ENCODE assay signal across 1 cellular context in genomic region chr12:70842136-70842535, GRCh38.
TF ChIP-seq lines count a peak whose summit lies in the region.

No MANE protein-coding gene starts in this region.

TF ChIP-seq in GM23338, 12 proteins besides CTCF, POLR2A, EP300 and RAD21 (continued from another document):
- TF ChIP-seq ETS1 (IDR thresholded peaks at IDR 0.05): no peak
- TF ChIP-seq EZH2phosphoT487 (IDR thresholded peaks at IDR 0.05; ENCODE audit: unreplicated experiment): no peak
- no peak for TF ChIP-seq ZNF331 (CRISPR knock-in tag; IDR thresholded peaks at IDR 0.05; ENCODE audit: low read depth)
- TF ChIP-seq EZH2 (IDR thresholded peaks at IDR 0.05; ENCODE audit: low read depth, unreplicated experiment): no peak
- TF ChIP-seq ZNF114 (CRISPR knock-in tag; IDR thresholded peaks at IDR 0.05): no peak
- TF ChIP-seq POLR2AphosphoS5 (IDR thresholded peaks at IDR 0.05; ENCODE audit: low read depth): no peak
- no peak for TF ChIP-seq NANOG (IDR thresholded peaks at IDR 0.05; ENCODE audit: borderline replicate concordance)
